ENCODE assay signal across 22 cellular contexts in genomic region chr20:13006825-13007224, GRCh38. TPM values are rescaled to one million over a fixed set of nuclear protein-coding genes. Genes with fewer than 3 reads are reported as not detected.
A peak's percentile ranks its signal among the peaks of the same experiment; 100 is the strongest.
DNase-seq lines count a peak whose midpoint lies in the region; ATAC-seq, FAIRE-seq and TF ChIP-seq lines count a peak whose summit lies in the region.
"Had no signal": no experiment of that assay in that cellular context is flagged by ENCODE, and none has a peak within 500 bp of the region (broad histone marks: within the 10 kb centered on the region; RNA-seq: fewer than 3 reads in every experiment).

No MANE protein-coding gene starts in this region.

- no peak for FAIRE-seq in astrocyte (lab: Jason Lieb, UNC)
- no peak for FAIRE-seq in HTR-8/SVneo (lab: Jason Lieb, UNC)
- FAIRE-seq: GM12878 had no signal

- H3K4me3 Mint-ChIP-seq in astrocyte (ENCODE audit: unreplicated experiment) (no peak overlapping the region), type B pancreatic cell (no peak overlapping the region)
- H3K4me3 Mint-ChIP-seq: activated naive CD4-positive, alpha-beta T cell treated with anti-CD3 and anti-CD28 coated beads for 36 hours; HFFc6 had no signal

- H3K4me3 ChIP-seq in astrocyte (ENCODE audit: insufficient read depth, low read depth, low read length), result no peak overlapping the region
- H3K4me3 ChIP-seq: GM12878 had no signal

- H3K27me3 ChIP-seq in astrocyte (ENCODE audit: insufficient read depth, low read length), result no peaks in the 10 kb centered on the region

- H3K27me3 Mint-ChIP-seq in astrocyte (ENCODE audit: low read depth, unreplicated experiment), result no peaks in the 10 kb centered on the region
- H3K27me3 Mint-ChIP-seq in type B pancreatic cell, result no peaks in the 10 kb centered on the region

- no peaks in the 10 kb centered on the region for H4K20me1 ChIP-seq in astrocyte (ENCODE audit: insufficient read depth, low read length)

- H3K9me3 Mint-ChIP-seq in astrocyte (ENCODE audit: unreplicated experiment) (no peaks in the 10 kb centered on the region), type B pancreatic cell (no peaks in the 10 kb centered on the region)
- H3K9me3 Mint-ChIP-seq: activated naive CD4-positive, alpha-beta T cell treated with anti-CD3 and anti-CD28 coated beads for 36 hours had no signal

- no peak overlapping the region for H3K9ac ChIP-seq in astrocyte (ENCODE audit: low read length)

- H3K4me1 ChIP-seq in astrocyte (ENCODE audit: insufficient read depth, low read length), result peaks cover 14% of the 10 kb centered on the region

- H3K27ac Mint-ChIP-seq in astrocyte (ENCODE audit: unreplicated experiment), result peak overlapping the region; percentile 4
- H3K27ac Mint-ChIP-seq in type B pancreatic cell, result peak overlapping the region; percentile 66
- H3K27ac Mint-ChIP-seq: activated naive CD4-positive, alpha-beta T cell treated with anti-CD3 and anti-CD28 coated beads for 36 hours; HFFc6; immature natural killer cell had no signal

- DNase-seq in NOMO-1 treated with DMSO at 0.1 percent for 48 hours (lab: John Stamatoyannopoulos, UW; ENCODE audit: unreplicated experiment) (peak; percentile 6), NOMO-1 treated with dmso at 0.1 percent for 144 hours (lab: John Stamatoyannopoulos, UW; ENCODE audit: unreplicated experiment) (no peak), astrocyte (ENCODE audit: low read depth) (peak; percentile 67), fibroblast of the conjunctiva (ENCODE audit: low read depth) (peak; percentile 75), type B pancreatic cell (ENCODE audit: extremely low spot score, unreplicated experiment) (no peak), HTR-8/SVneo (ENCODE audit: insufficient read length, low spot score) (no peak), NCI-H1105 (lab: John Stamatoyannopoulos, UW) (no peak)
- DNase-seq: activated CD4-positive, alpha-beta T cell treated with anti-CD3 and anti-CD28 coated beads for 48 hours; activated naive CD4-positive, alpha-beta T cell treated with anti-CD3 and anti-CD28 coated beads for 36 hours; caudate nucleus; HFFc6; immature natural killer cell; KG1; NCI-H1436; NCI-H345; SIG-M5; stimulated activated CD4-positive, alpha-beta T cell treated with anti-CD3 and anti-CD28 coated beads, Interleukin-4, amount 100 ng/mL, for 24 hours had no signal

- H2AFZ ChIP-seq in astrocyte (ENCODE audit: low read depth, low read length), result no peak overlapping the region

- H3K4me2 ChIP-seq in astrocyte (ENCODE audit: low read length), result no peak overlapping the region

- H3K79me2 ChIP-seq in astrocyte (ENCODE audit: insufficient read depth, low read length), result no peaks in the 10 kb centered on the region

- no peak overlapping the region for H3K27ac ChIP-seq in astrocyte (ENCODE audit: low read depth, low read length)
- H3K27ac ChIP-seq: 22Rv1 had no signal

- TF ChIP-seq CTCF in astrocyte (IDR thresholded peaks at IDR 0.05; ENCODE audit: insufficient read depth, low read depth, low read length) (no peak), type B pancreatic cell (conservative IDR thresholded peaks at IDR 0.05) (no peak)

- no peaks in the 10 kb centered on the region for H3K36me3 Mint-ChIP-seq in astrocyte (ENCODE audit: low read depth, unreplicated experiment)
- H3K36me3 Mint-ChIP-seq in type B pancreatic cell, result no peaks in the 10 kb centered on the region
- H3K36me3 Mint-ChIP-seq: immature natural killer cell had no signal

- no peaks in the 10 kb centered on the region for H3K9me3 ChIP-seq in astrocyte (ENCODE audit: insufficient read depth, low read depth, low read length)

- H3K4me1 Mint-ChIP-seq in astrocyte (ENCODE audit: low read depth, unreplicated experiment) (peaks cover 33% of the 10 kb centered on the region), type B pancreatic cell (ENCODE audit: unreplicated experiment) (peaks cover 14% of the 10 kb centered on the region)

- ATAC-seq in HG03095 (IDR thresholded peaks at IDR 0.05; ENCODE audit: unreplicated experiment), result no peak
- ATAC-seq: GM12878, sciatic nerve had no signal

- H3K36me3 ChIP-seq in astrocyte (ENCODE audit: insufficient read depth, low read length), result no peaks in the 10 kb centered on the region

RNA-seq across cellular contexts. Expression of gene SPTLC3, which starts 1.9 kb away (rescaled TPM):
- total RNA-seq in astrocyte (5.6 and 5.7 TPM in 2 replicates), type B pancreatic cell (ENCODE audit: low replicate concordance) (10.6 and 34.2 TPM in 2 replicates)
- total RNA-seq: G401, HFFc6 had no signal

Comparison
In these comparisons a context has a peak if more than half of its experiments do, and no peak if none do; other contexts are left out.
1. DNase-seq: peak in NOMO-1 treated with DMSO at 0.1 percent for 48 hours (single experiment), astrocyte (single experiment) and fibroblast of the conjunctiva (single experiment); none in NOMO-1 treated with dmso at 0.1 percent for 144 hours (single experiment), type B pancreatic cell (single experiment), HTR-8/SVneo (single experiment) and NCI-H1105 (single experiment).